ENCODE assay signal across 8 cellular contexts in the genomic region with DNA sequence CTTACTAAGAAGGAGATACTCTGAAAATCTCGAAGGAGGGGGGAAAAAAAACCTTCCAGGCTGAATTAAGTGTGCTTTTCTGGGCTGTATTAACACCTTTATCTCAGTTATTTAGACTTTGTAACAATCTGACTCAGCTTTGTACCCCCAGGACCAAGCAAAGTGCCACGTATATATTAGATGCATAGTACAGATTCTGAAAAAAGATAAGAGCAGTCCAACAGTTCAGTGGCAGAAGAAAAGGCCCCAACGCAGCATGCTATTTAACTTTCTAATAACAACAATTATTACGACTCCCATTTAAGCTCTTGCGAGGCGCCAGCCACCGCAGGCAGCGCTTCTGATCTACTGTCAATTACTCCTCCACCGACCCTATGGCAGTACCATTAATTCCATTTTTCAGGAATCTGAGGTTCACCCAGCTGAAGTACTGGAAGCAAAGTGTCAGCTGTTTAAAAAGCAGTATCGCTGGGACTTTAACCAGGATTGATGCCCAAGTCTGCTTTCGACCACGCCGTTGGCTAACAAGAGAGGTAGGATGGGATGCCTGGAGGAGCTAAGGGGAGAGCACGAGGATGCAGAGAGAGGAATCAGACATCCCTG. TPM values are rescaled to one million over a fixed set of nuclear protein-coding genes. Genes with fewer than 3 reads are reported as not detected.
DNase-seq lines count a peak whose midpoint lies in the region; ATAC-seq, FAIRE-seq and TF ChIP-seq lines count a peak whose summit lies in the region.

No MANE protein-coding gene starts in this region.

- H3K27me3 ChIP-seq in Peyer's patch: no peaks in the 10 kb centered on the region

- CTCF ChIA-PET in activated CD8-positive, alpha-beta memory T cell treated with anti-CD3 and anti-CD28 coated beads, Interleukin-2, amount 10 ng/mL, durations not matched to agents 7 days and 5 days (lab: Charles Lee): interaction anchor here (1.2 to 2.0 kb wide), 5 partner anchors 33 to 312 kb away, joined by 3 to 12 read pairs (median 7); a partner anchor contains a TSS

- H3K4me1 ChIP-seq in Peyer's patch: no peaks in the 10 kb centered on the region

- DNase-seq in activated CD8-positive, alpha-beta memory T cell treated with anti-CD3 and anti-CD28 coated beads, Interleukin-2, amount 10 ng/mL, durations not matched to agents 7 days and 5 days: no peak
- no peak for DNase-seq in activated CD8-positive, alpha-beta memory T cell treated with anti-CD3 and anti-CD28 coated beads, Interleukin-2, amount 50 U/mL, for 48 hours
- DNase-seq in Peyer's patch: no peak
- DNase-seq in fibroblast of mammary gland (ENCODE audit: low read depth): no peak
- DNase-seq in skeletal muscle cell (ENCODE audit: low read depth): no peak
- DNase-seq in frontal cortex (ENCODE audit: low spot score in 2 of 2): no peak
- no peak for DNase-seq in mucosa of gallbladder (ENCODE audit: low spot score)

- H3K4me3 Mint-ChIP-seq in activated CD8-positive, alpha-beta memory T cell treated with anti-CD3 and anti-CD28 coated beads, Interleukin-2, amount 10 ng/mL, durations not matched to agents 7 days and 5 days: peak overlapping the region; percentile 88

- H3K27me3 Mint-ChIP-seq in activated CD8-positive, alpha-beta memory T cell treated with anti-CD3 and anti-CD28 coated beads, Interleukin-2, amount 10 ng/mL, durations not matched to agents 7 days and 5 days: peaks cover 7% of the 10 kb centered on the region

- peak overlapping the region; percentile 82 for H3K27ac Mint-ChIP-seq in activated CD8-positive, alpha-beta memory T cell treated with anti-CD3 and anti-CD28 coated beads, Interleukin-2, amount 10 ng/mL, durations not matched to agents 7 days and 5 days

- peaks cover 0 to 3% (median 0%) of the 10 kb centered on the region in 4 donors for H3K9me3 ChIP-seq in Peyer's patch

- H3K9me3 Mint-ChIP-seq in activated CD8-positive, alpha-beta memory T cell treated with anti-CD3 and anti-CD28 coated beads, Interleukin-2, amount 10 ng/mL, durations not matched to agents 7 days and 5 days (ENCODE audit: low read depth): peaks cover 10% of the 10 kb centered on the region

- no peak for FAIRE-seq in frontal cortex (lab: Jason Lieb, UNC)

- TF ChIP-seq CTCF in Peyer's patch (IDR thresholded peaks at IDR 0.05): no peak
- no peak for TF ChIP-seq CTCF in fibroblast of mammary gland (conservative IDR thresholded peaks at IDR 0.05; ENCODE audit: control insufficient read depth, insufficient read depth, low read depth, low read length)

- ATAC-seq in activated CD8-positive, alpha-beta memory T cell treated with anti-CD3 and anti-CD28 coated beads, Interleukin-2, amount 10 ng/mL, durations not matched to agents 7 days and 5 days: no peak
- no peak for ATAC-seq in GM18519 (IDR thresholded peaks at IDR 0.05; ENCODE audit: low FRiP score, unreplicated experiment)

- TF ChIP-seq POLR2A in Peyer's patch (IDR thresholded peaks at IDR 0.05): peak; percentile 48 to 68

- peaks cover 28% of the 10 kb centered on the region for H3K4me1 Mint-ChIP-seq in activated CD8-positive, alpha-beta memory T cell treated with anti-CD3 and anti-CD28 coated beads, Interleukin-2, amount 10 ng/mL, durations not matched to agents 7 days and 5 days

- H3K4me3 ChIP-seq in Peyer's patch (peak overlapping the region; percentile 61 to 98 (median 84)), fibroblast of mammary gland (ENCODE audit: control insufficient read depth, low read depth, low read length) (peak overlapping the region; percentile 92), skeletal muscle cell (ENCODE audit: low read depth, low read length) (peak overlapping the region; percentile 81)

- no peaks in the 10 kb centered on the region for H3K36me3 ChIP-seq in Peyer's patch

- H3K36me3 Mint-ChIP-seq in activated CD8-positive, alpha-beta memory T cell treated with anti-CD3 and anti-CD28 coated beads, Interleukin-2, amount 10 ng/mL, durations not matched to agents 7 days and 5 days: peaks cover 30% of the 10 kb centered on the region

- H3K27ac ChIP-seq in Peyer's patch: peak overlapping the region; percentile 70 to 95 (median 84)

RNA-seq across cellular contexts. Expression of a gene that starts 0.7 kb away (rescaled TPM):
- total RNA-seq in activated CD8-positive, alpha-beta memory T cell treated with anti-CD3 and anti-CD28 coated beads, Interleukin-2, amount 10 ng/mL, durations not matched to agents 7 days and 5 days: 10 to 100 TPM; 24.0 to 28.5 TPM
- total RNA-seq in Peyer's patch: 100 to 1,000 TPM in 2 of 4 donors, 10 to 100 TPM in 2; 30.5 to 349 (median 116) TPM
- 38.7 TPM for total RNA-seq in frontal cortex
- total RNA-seq in mucosa of gallbladder: 62.0 TPM

RNA-seq across cellular contexts. Expression of a gene that starts 43.8 kb away (rescaled TPM):
- not detected for total RNA-seq in activated CD8-positive, alpha-beta memory T cell treated with anti-CD3 and anti-CD28 coated beads, Interleukin-2, amount 10 ng/mL, durations not matched to agents 7 days and 5 days
- total RNA-seq in Peyer's patch: 1 to 10 TPM in 2 of 4 donors, under 1 TPM in 1, not detected in 1; 0.70 to 9.9 (median 3.1) TPM
- total RNA-seq in frontal cortex: 0.82 TPM
- total RNA-seq in mucosa of gallbladder: 4.0 TPM

RNA-seq across cellular contexts. Expression of a gene that starts 50.9 kb away (rescaled TPM):
- 10 to 100 TPM; 16.0 to 34.4 TPM for total RNA-seq in activated CD8-positive, alpha-beta memory T cell treated with anti-CD3 and anti-CD28 coated beads, Interleukin-2, amount 10 ng/mL, durations not matched to agents 7 days and 5 days
- 10 to 100 TPM in 1 of 4 donors, 1 to 10 TPM in 3; 3.3 to 10.9 (median 4.7) TPM for total RNA-seq in Peyer's patch
- total RNA-seq in frontal cortex: 3.3 TPM
- total RNA-seq in mucosa of gallbladder: 11.8 TPM
